Comparison of ENCODE assay signal across 28 cellular contexts in the genomic region with DNA sequence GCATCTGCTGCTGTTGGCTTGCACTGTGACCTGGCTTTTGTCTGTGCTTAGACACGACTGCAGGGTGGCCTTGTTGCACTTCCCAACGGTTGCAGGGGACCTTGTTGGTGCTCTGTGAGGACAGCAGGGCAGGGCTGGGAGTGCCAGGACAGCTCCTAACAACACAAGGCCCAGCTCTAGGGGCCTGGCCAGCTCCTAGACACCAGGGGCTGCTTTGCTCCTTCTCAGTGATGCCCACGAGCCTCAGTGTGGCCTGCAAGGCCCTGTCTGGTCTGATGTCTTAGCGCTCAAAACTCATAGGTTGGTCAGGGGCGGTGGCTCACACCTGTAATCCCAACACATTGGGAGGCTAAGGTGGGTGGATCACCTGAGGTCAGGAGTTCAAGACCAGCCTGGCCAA.
"Had no signal": no experiment of that assay in that cellular context is flagged by ENCODE, and none has a peak within 500 bp of the region (broad histone marks: within the 10 kb centered on the region; RNA-seq: fewer than 3 reads in every experiment).

No MANE protein-coding gene starts in this region.

- H3K27ac Mint-ChIP-seq: activated CD4-positive, alpha-beta T cell treated with anti-CD3 and anti-CD28 coated beads for 36 hours; activated CD4-positive, alpha-beta T cell treated with anti-CD3 and anti-CD28 coated beads, Interleukin-2, amount 10 ng/mL, durations not matched to agents 7 days and 5 days; activated CD8-positive, alpha-beta T cell treated with anti-CD3 and anti-CD28 coated beads for 36 hours; activated naive CD8-positive, alpha-beta T cell; activated T-helper 17 cell treated with anti-CD3 and anti-CD28 coated beads, Interleukin-2, amount 50 U/mL, for 72 hours; dendritic cell treated with granulocyte-macrophage colony-stimulating factor and Interleukin-4, amounts not matched to agents 40 ng/mL and 50 ng/mL, for 4 days; endodermal cell had no signal

- H3K36me3 Mint-ChIP-seq: activated naive CD8-positive, alpha-beta T cell had no signal

- DNase-seq: activated CD4-positive, alpha-beta T cell treated with anti-CD3 and anti-CD28 coated beads for 36 hours; activated CD4-positive, alpha-beta T cell treated with anti-CD3 and anti-CD28 coated beads, Interleukin-2, amount 10 ng/mL, durations not matched to agents 7 days and 5 days; activated CD4-positive, alpha-beta T cell treated with anti-CD3 and anti-CD28 coated beads, Interleukin-2, amount 50 U/mL, for 48 hours; activated CD4-positive, CD25-positive, alpha-beta regulatory T cell; activated CD4-positive, CD25-positive, alpha-beta regulatory T cell treated with anti-CD3 and anti-CD28 coated beads, Interleukin-2, amount 50 U/mL, for 72 hours; activated CD8-positive, alpha-beta memory T cell treated with anti-CD3 and anti-CD28 coated beads for 24 hours; activated CD8-positive, alpha-beta T cell treated with anti-CD3 and anti-CD28 coated beads for 36 hours; activated effector memory CD4-positive, alpha-beta T cell treated with Interleukin-2 at 50 U/mL for 16 hours; activated gamma-delta T cell treated with Interleukin-2 at 50 U/mL for 16 hours; activated naive CD4-positive, alpha-beta T cell treated with anti-CD3 and anti-CD28 coated beads, Interleukin-2, amount 50 U/mL, for 16 hours; activated naive CD4-positive, alpha-beta T cell treated with Interleukin-2 at 50 U/mL for 16 hours; activated T-cell treated with anti-CD3 and anti-CD28 coated beads, Interleukin-2, amount 50 U/mL, for 4 hours; amniotic stem cell; anterior cingulate cortex; brain microvascular endothelial cell; dorsolateral prefrontal cortex; effector memory CD4-positive, alpha-beta T cell; endodermal cell; foreskin fibroblast; T-helper 2 cell had no signal

- FAIRE-seq: astrocyte, bronchial epithelial cell, frontal cortex had no signal

- H3K27me3 ChIP-seq: brain microvascular endothelial cell, dorsolateral prefrontal cortex had no signal

- H3K4me3 Mint-ChIP-seq: activated CD4-positive, alpha-beta T cell treated with anti-CD3 and anti-CD28 coated beads for 36 hours; activated CD4-positive, alpha-beta T cell treated with anti-CD3 and anti-CD28 coated beads, Interleukin-2, amount 10 ng/mL, durations not matched to agents 7 days and 5 days; activated CD8-positive, alpha-beta T cell treated with anti-CD3 and anti-CD28 coated beads for 36 hours; activated naive CD8-positive, alpha-beta T cell; activated T-cell treated with anti-CD3 and anti-CD28 coated beads, Interleukin-2, amount 50 U/mL, for 4 hours; activated T-helper 17 cell treated with anti-CD3 and anti-CD28 coated beads, Interleukin-2, amount 50 U/mL, for 72 hours; central memory CD8-positive, alpha-beta T cell; dendritic cell treated with granulocyte-macrophage colony-stimulating factor and Interleukin-4, amounts not matched to agents 40 ng/mL and 50 ng/mL, for 4 days; endodermal cell had no signal

- H3K4me1 Mint-ChIP-seq: activated CD4-positive, alpha-beta T cell treated with anti-CD3 and anti-CD28 coated beads for 36 hours; activated T-helper 17 cell treated with anti-CD3 and anti-CD28 coated beads, Interleukin-2, amount 50 U/mL, for 72 hours; central memory CD8-positive, alpha-beta T cell had no signal

- H3K27ac ChIP-seq: brain microvascular endothelial cell, coronary artery, dorsolateral prefrontal cortex had no signal

- H3K36me3 ChIP-seq: brain microvascular endothelial cell had no signal

- H3K27me3 Mint-ChIP-seq: activated CD4-positive, alpha-beta T cell treated with anti-CD3 and anti-CD28 coated beads for 36 hours; activated CD4-positive, alpha-beta T cell treated with anti-CD3 and anti-CD28 coated beads, Interleukin-2, amount 10 ng/mL, durations not matched to agents 7 days and 5 days; activated CD8-positive, alpha-beta T cell treated with anti-CD3 and anti-CD28 coated beads for 36 hours; activated naive CD8-positive, alpha-beta T cell; activated T-helper 17 cell treated with anti-CD3 and anti-CD28 coated beads, Interleukin-2, amount 50 U/mL, for 72 hours; central memory CD8-positive, alpha-beta T cell had no signal

- H3K4me3 ChIP-seq: coronary artery, dorsolateral prefrontal cortex had no signal
